Comparison of ENCODE assay signal across 12 cellular contexts in the genomic region with DNA sequence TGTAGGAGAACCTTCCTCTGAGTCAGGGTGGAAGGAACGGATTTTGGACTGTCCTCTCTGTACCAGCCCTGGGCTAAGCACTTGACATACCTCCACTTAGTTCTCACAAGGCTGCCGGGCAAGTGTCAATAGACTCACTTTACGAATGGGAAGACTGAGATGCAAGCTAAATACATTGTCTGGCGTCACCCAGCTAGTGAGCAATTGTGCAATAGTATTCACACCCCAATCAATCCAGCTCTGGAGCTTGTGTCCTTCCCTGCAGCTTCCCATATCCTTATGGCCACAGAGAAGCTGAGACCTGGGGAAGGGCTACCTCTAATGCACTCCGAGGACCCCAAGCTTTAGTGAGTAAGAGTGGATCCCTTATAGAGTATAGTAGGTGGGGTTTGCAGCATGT. TPM values are rescaled to one million over a fixed set of nuclear protein-coding genes. Genes with fewer than 3 reads are reported as not detected.
"Had no signal": no experiment of that assay in that cellular context is flagged by ENCODE, and none has a peak within 500 bp of the region (broad histone marks: within the 10 kb centered on the region; RNA-seq: fewer than 3 reads in every experiment).

No MANE protein-coding gene starts in this region.

- H3K9me3 ChIP-seq: HAP-1 had no signal

- H3K4me1 ChIP-seq: HAP-1 had no signal

- H2AFZ ChIP-seq: GM23248, GM23338 had no signal

- FAIRE-seq: H1, H54 had no signal

- H3K9ac ChIP-seq: GM23248 had no signal

- H3K27ac ChIP-seq: GM23248 had no signal

- DNase-seq: GOT3, H7, H9, HCEC 1CT, HFFc6 had no signal

- H3K4me3 ChIP-seq: GM23248, GM23338, HAP-1 had no signal

- H3K4me2 ChIP-seq: GM23338 had no signal

- H3K36me3 ChIP-seq: HAP-1 had no signal

- ATAC-seq: GM23338, HCT116 had no signal

RNA-seq across cellular contexts. Expression of gene SLC6A2, which starts 39.8 kb away (rescaled TPM):
- total RNA-seq: GM23248, H1, H4, HFFc6 had no signal
- polyA plus RNA-seq: GM23248 had no signal
